25 cellular contexts compared by ENCODE assay signal in genomic region chr11:28459912-28460311, GRCh38.
DNase-seq lines count a peak whose midpoint lies in the region; ATAC-seq, FAIRE-seq and TF ChIP-seq lines count a peak whose summit lies in the region.
"Had no signal": no experiment of that assay in that cellular context is flagged by ENCODE, and none has a peak within 500 bp of the region (broad histone marks: within the 10 kb centered on the region; RNA-seq: fewer than 3 reads in every experiment).

No MANE protein-coding gene starts in this region.

- no peak overlapping the region for H3K9ac ChIP-seq in IMR-90 (ENCODE audit: low read depth, low read length)
- no peak overlapping the region for H3K9ac ChIP-seq in endothelial cell of umbilical vein (replicated peaks; ENCODE audit: extremely low read depth, insufficient read depth, low read length)
- no peak overlapping the region for H3K9ac ChIP-seq in skeletal muscle satellite cell (ENCODE audit: low read depth, low read length)
- H3K9ac ChIP-seq: BLaER1 had no signal

- peak overlapping the region; percentile 80; the same call in 1 of the 2 replicates for H2BK20ac ChIP-seq in IMR-90 (ENCODE audit: low read depth, low read length)

- no peak overlapping the region; the same call in 1 of the 2 replicates for H4K91ac ChIP-seq in IMR-90 (ENCODE audit: insufficient read depth, low read depth, low read length)

- H3K56ac ChIP-seq in IMR-90 (ENCODE audit: extremely low read depth, insufficient read depth, low read length), result no peak overlapping the region

- H3K9me1 ChIP-seq in IMR-90 (ENCODE audit: insufficient read depth, low read length) (no peaks in the 10 kb centered on the region), endothelial cell of umbilical vein (replicated peaks; ENCODE audit: control insufficient read depth, extremely low read depth, insufficient read depth, low read length) (no peaks in the 10 kb centered on the region)

- intact Hi-C loops in IMR-90 (cut with micrococcal nuclease) (loop anchor here (5.0 to 10.0 kb wide), 3 partner anchors 525 to 758 kb away; partner anchors contain the start of gene BDNF), endothelial cell of umbilical vein (cut with micrococcal nuclease) (loop anchor here (10.0 kb wide), 1 partner anchor 215 kb away; no protein-coding TSS in a partner anchor)

- peak overlapping the region in 1 of 2 experiments; percentile 60; a peak in 1 of 4 replicates for H4K8ac ChIP-seq in IMR-90 (ENCODE audit: low read depth in 2 of 2, low read length in 2 of 2)

- no peaks in the 10 kb centered on the region for H3K79me2 ChIP-seq in ACC112 (ENCODE audit: control insufficient read depth, insufficient read depth, low read length, unreplicated experiment)
- no peaks in the 10 kb centered on the region for H3K79me2 ChIP-seq in endothelial cell of umbilical vein (ENCODE audit: control insufficient read depth, insufficient read depth, low read length)

- peak overlapping the region; percentile 79; the same call in 1 of the 2 replicates for H3K4ac ChIP-seq in IMR-90 (ENCODE audit: low read depth, low read length)

- no peak for FAIRE-seq in endothelial cell of umbilical vein (lab: Jason Lieb, UNC)
- FAIRE-seq: A549, GM12891, GM19239 had no signal

- ATAC-seq in IMR-90 (ENCODE audit: low read depth) (no peak), SK-N-SH treated with all-trans-retinoic acid at 6 μM for 48 hours (no peak), HG02759 (IDR thresholded peaks at IDR 0.05; ENCODE audit: unreplicated experiment) (no peak)
- ATAC-seq: A549 had no signal

- no peak overlapping the region for H3K4me2 ChIP-seq in IMR-90 (ENCODE audit: low read depth, low read length)
- H3K4me2 ChIP-seq in endothelial cell of umbilical vein (ENCODE audit: insufficient read depth, low read length), result peak overlapping the region; percentile 38
- peak overlapping the region; percentile 26 for H3K4me2 ChIP-seq in skeletal muscle satellite cell (ENCODE audit: low read length)
- H3K4me2 ChIP-seq: A549, BLaER1 had no signal

- H2BK120ac ChIP-seq in IMR-90 (ENCODE audit: low read depth, low read length), result peak overlapping the region; percentile 73

- no TSS peak for BruUV-seq in IMR-90 (replicated peaks; lab: Mats Ljungman, UMichigan)
- no TSS peak for BruUV-seq in endothelial cell of umbilical vein (replicated peaks; lab: Mats Ljungman, UMichigan)

- TF ChIP-seq POLR2A in IMR-90 (IDR thresholded peaks at IDR 0.05; ENCODE audit: low read depth, low read length) (no peak), endothelial cell of umbilical vein (IDR thresholded peaks at IDR 0.05; ENCODE audit: low read depth, low read length) (no peak)

- peak overlapping the region; percentile 21; the same call in 1 of the 2 replicates for H3K14ac ChIP-seq in IMR-90 (replicated peaks; ENCODE audit: low read depth, low read length)

- no peak for DNase-seq in IMR-90
- DNase-seq in endothelial cell of umbilical vein (ENCODE audit: low read depth, low spot score), result no peak
- DNase-seq in RWPE1 (ENCODE audit: low spot score), result no peak
- DNase-seq: ACHN; BE2C; C1 segment of cervical spinal cord; CD4-positive, alpha-beta memory T cell; CD4-positive, CD25-positive, alpha-beta regulatory T cell; CD8-positive, alpha-beta memory T cell; COR-L47; DMS 273 treated with DMSO at 0.1 percent for 48 hours; DMS153; DMS53; DMS79; DND-41; GF-D8 had no signal

- H3K27ac ChIP-seq in ACC112 (ENCODE audit: low read depth, low read length) (peak overlapping the region; percentile 82; the same call in 1 of the 2 replicates), IMR-90 (ENCODE audit: insufficient read depth, low read length) (no peak overlapping the region), endothelial cell of umbilical vein (ENCODE audit: insufficient read depth, low read depth, low read length) (no peak overlapping the region), RWPE1 (no peak overlapping the region)
- H3K27ac ChIP-seq: 22Rv1, A549, BLaER1 had no signal

- no peaks in the 10 kb centered on the region for H3K36me3 ChIP-seq in ACC112 (ENCODE audit: insufficient read depth, low read length)
- H3K36me3 ChIP-seq in IMR-90 (ENCODE audit: control insufficient read depth, insufficient read depth, low read length), result no peaks in the 10 kb centered on the region
- H3K36me3 ChIP-seq in endothelial cell of umbilical vein (ENCODE audit: control insufficient read depth in 2 of 2, extremely low read depth in 1 of 2, insufficient read depth in 2 of 2, low read length in 2 of 2), result no peaks in the 10 kb centered on the region
- no peaks in the 10 kb centered on the region for H3K36me3 ChIP-seq in skeletal muscle satellite cell (ENCODE audit: insufficient read depth, low read length)
- H3K36me3 ChIP-seq: BE2C, BLaER1 had no signal

- H3K4me1 ChIP-seq in ACC112 (ENCODE audit: control insufficient read depth, insufficient read depth, low read length, unreplicated experiment), result peaks cover 49% of the 10 kb centered on the region
- peaks cover 12% of the 10 kb centered on the region; the same call in 1 of the 2 replicates for H3K4me1 ChIP-seq in IMR-90 (ENCODE audit: control insufficient read depth, insufficient read depth, low read length)
- peaks cover 21% of the 10 kb centered on the region for H3K4me1 ChIP-seq in endothelial cell of umbilical vein (ENCODE audit: control insufficient read depth, extremely low read depth, insufficient read depth, low read length)
- H3K4me1 ChIP-seq in skeletal muscle satellite cell (ENCODE audit: control insufficient read depth, insufficient read depth, low read length), result peaks cover 27% of the 10 kb centered on the region
- H3K4me1 ChIP-seq: BE2C, BLaER1 had no signal

- H2BK5ac ChIP-seq in IMR-90 (ENCODE audit: low read depth, low read length, poor library complexity, severe bottlenecking), result peak overlapping the region; percentile 100

- H3K23ac ChIP-seq in IMR-90 (ENCODE audit: low read depth, low read length), result no peak overlapping the region

- no peak overlapping the region for H2AK9ac ChIP-seq in IMR-90 (replicated peaks; ENCODE audit: low read depth, low read length, poor library complexity)

- H4K5ac ChIP-seq in IMR-90 (ENCODE audit: low read depth, low read length), result peak overlapping the region; percentile 41; the same call in 1 of the 2 replicates

- TF ChIP-seq CTCF in IMR-90 (conservative IDR thresholded peaks at IDR 0.05; ENCODE audit: low read depth, low read length), result no peak
- no peak for TF ChIP-seq CTCF in endothelial cell of umbilical vein (IDR thresholded peaks at IDR 0.05; ENCODE audit: extremely low read depth in 1 of 2, insufficient read depth in 1 of 2, low read depth in 1 of 2, low read length in 2 of 2)
- no peak for TF ChIP-seq CTCF in RWPE1 (conservative IDR thresholded peaks at IDR 0.05; ENCODE audit: low read depth)

- WGBS in IMR-90 (ENCODE audit: extremely low coverage in 2 of 2, insufficient read length in 1 of 2), 2 experiments, result no CpG with 5 or more reads among the region's 2 CpGs

- peak overlapping the region; percentile 37; the same call in 1 of the 3 replicates for H2BK15ac ChIP-seq in IMR-90 (ENCODE audit: low read depth, low read length)

- no peak overlapping the region for H3K4me3 ChIP-seq in ACC112 (ENCODE audit: low read depth, low read length)
- H3K4me3 ChIP-seq in IMR-90 (ENCODE audit: insufficient read depth, low read depth, low read length), result no peak overlapping the region
- no peak overlapping the region for H3K4me3 ChIP-seq in endothelial cell of umbilical vein (replicated peaks in 1 of 3; ENCODE audit: insufficient read depth in 1 of 3, low read depth in 1 of 3, low read length in 3 of 3)
- H3K4me3 ChIP-seq in skeletal muscle satellite cell (ENCODE audit: low read length), result no peak overlapping the region
- H3K4me3 ChIP-seq: A549, BLaER1 had no signal

- no peak overlapping the region for H2AFZ ChIP-seq in ACC112 (ENCODE audit: low read length, unreplicated experiment)
- H2AFZ ChIP-seq in IMR-90 (replicated peaks; ENCODE audit: low read length, poor library complexity), result no peak overlapping the region
- no peak overlapping the region for H2AFZ ChIP-seq in endothelial cell of umbilical vein (ENCODE audit: low read depth, low read length)

- TF ChIP-seq RAD21 in IMR-90 (IDR thresholded peaks at IDR 0.05; ENCODE audit: low read length), result no peak

- CTCF ChIA-PET in IMR-90 (lab: Yijun Ruan, JAX), result interaction anchor here (0.6 kb wide), 1 partner anchor 382 kb away, joined by 3 read pairs; no protein-coding TSS in a partner anchor
- CTCF ChIA-PET in endothelial cell of umbilical vein (lab: Charles Lee), result interaction anchor here (0.8 kb wide), 1 partner anchor 14 kb away, joined by 3 read pairs; no protein-coding TSS in a partner anchor
- CTCF ChIA-PET in RWPE1 (lab: Yijun Ruan, JAX), result no interaction called here

- H3K9me3 ChIP-seq in IMR-90 (ENCODE audit: control insufficient read depth, insufficient read depth, low read length) (no peaks in the 10 kb centered on the region), endothelial cell of umbilical vein (replicated peaks; ENCODE audit: control insufficient read depth, insufficient read depth, low read length) (no peaks in the 10 kb centered on the region), skeletal muscle satellite cell (replicated peaks; ENCODE audit: low read length) (no peaks in the 10 kb centered on the region)
- H3K9me3 ChIP-seq: A549, BE2C, BLaER1 had no signal

- peaks cover 5 to 8% of the 10 kb centered on the region in 2 experiments; a peak in 1 of 4 replicates for H3K79me1 ChIP-seq in IMR-90 (ENCODE audit: low read depth in 1 of 2, low read length in 2 of 2)

- dilution Hi-C loops in IMR-90 (cut with HindIII; ENCODE audit: low sequenced_read_pairs, unreplicated experiment) (no loop called here), endothelial cell of umbilical vein (cut with MboI; ENCODE audit: extremely low pct_ligation_motif_present, low sequenced_read_pairs) (no loop called here)

- H3K27me3 ChIP-seq in ACC112 (ENCODE audit: insufficient read depth, low read length) (no peaks in the 10 kb centered on the region), IMR-90 (ENCODE audit: control insufficient read depth, insufficient read depth, low read length) (no peaks in the 10 kb centered on the region), endothelial cell of umbilical vein (ENCODE audit: control insufficient read depth in 2 of 2, insufficient read depth in 2 of 2, low read length in 2 of 2) (no peaks in the 10 kb centered on the region), skeletal muscle satellite cell (ENCODE audit: control insufficient read depth, insufficient read depth, low read length) (no peaks in the 10 kb centered on the region)
- H3K27me3 ChIP-seq: BE2C, BLaER1 had no signal

- H4K20me1 ChIP-seq in IMR-90 (ENCODE audit: insufficient read depth, low read length) (no peaks in the 10 kb centered on the region), endothelial cell of umbilical vein (replicated peaks; ENCODE audit: control insufficient read depth, extremely low read depth, insufficient read depth, low read length) (no peaks in the 10 kb centered on the region)
- H4K20me1 ChIP-seq: BLaER1 had no signal

- no peak overlapping the region for H2AK5ac ChIP-seq in IMR-90 (ENCODE audit: low read depth, low read length)

- POLR2A ChIA-PET in IMR-90 (lab: Charles Lee; ENCODE audit: unreplicated experiment) (no interaction called here), endothelial cell of umbilical vein (lab: Charles Lee) (no interaction called here), RWPE1 (lab: Yijun Ruan, JAX; ENCODE audit: low non-redundant PET) (no interaction called here)

- peak overlapping the region; percentile 62; the same call in 1 of the 2 replicates for H3K18ac ChIP-seq in IMR-90 (ENCODE audit: low read depth, low read length)

- in situ Hi-C loops in IMR-90 (cut with MboI; ENCODE audit: low sequenced_read_pairs), result no loop called here
